Comparison of ENCODE assay signal across 8 cellular contexts in genomic region chr2:240604291-240604938, GRCh38. TPM values are rescaled to one million over a fixed set of nuclear protein-coding genes. Genes with fewer than 3 reads are reported as not detected.
A peak's percentile ranks its signal among the peaks of the same experiment; 100 is the strongest.
DNase-seq lines count a peak whose midpoint lies in the region; ATAC-seq and TF ChIP-seq lines count a peak whose summit lies in the region.

No MANE protein-coding gene starts in this region.

- H3K23me2 ChIP-seq in H9 (ENCODE audit: insufficient read length, low read depth, low read length, poor library complexity, severe bottlenecking): no peaks in the 10 kb centered on the region

- DNase-seq in Ammon's horn (ENCODE audit: low spot score): peak; percentile 91
- DNase-seq in H9: peak; percentile 77
- peak; percentile 62 for DNase-seq in SKM-1 treated with dmso at 0.1 percent for 144 hours (lab: John Stamatoyannopoulos, UW; ENCODE audit: unreplicated experiment)
- DNase-seq in fibroblast of villous mesenchyme (ENCODE audit: low read depth): peak; percentile 61
- DNase-seq in natural killer cell treated with Interleukin-12 subunit alpha and Interleukin-12 subunit beta and Interleukin-15 and Interleukin-18, amount 100 ng/mL, for 72 hours (ENCODE audit: low spot score): no peak
- no peak for DNase-seq in stimulated activated CD4-positive, alpha-beta T cell treated with anti-CD3 and anti-CD28 coated beads, Interleukin-4, amount 100 ng/mL, for 24 hours
- DNase-seq in cerebellar nuclear complex (lab: John Stamatoyannopoulos, UW): no peak

- H2AK5ac ChIP-seq in H9 (ENCODE audit: insufficient read length, low read length): no peak overlapping the region

- no peaks in the 10 kb centered on the region for H3K9me3 Mint-ChIP-seq in H9
- no peaks in the 10 kb centered on the region for H3K9me3 Mint-ChIP-seq in natural killer cell treated with Interleukin-12 subunit alpha and Interleukin-12 subunit beta and Interleukin-15 and Interleukin-18, amount 100 ng/mL, for 72 hours

- WGBS in H9 (ENCODE audit: extremely low coverage, insufficient read length, low lambda C conversion rate): no CpG with 5 or more reads among the region's 11 CpGs

- H2AFZ ChIP-seq in H9 (ENCODE audit: low read length): no peak overlapping the region

- H3K27me3 Mint-ChIP-seq in H9 (ENCODE audit: low read depth): peaks cover 13% of the 10 kb centered on the region
- no peaks in the 10 kb centered on the region for H3K27me3 Mint-ChIP-seq in natural killer cell treated with Interleukin-12 subunit alpha and Interleukin-12 subunit beta and Interleukin-15 and Interleukin-18, amount 100 ng/mL, for 72 hours

- no peaks in the 10 kb centered on the region for H3K79me2 ChIP-seq in H9 (ENCODE audit: insufficient read depth, low read length)

- H3K27me3 ChIP-seq in H9 (ENCODE audit: insufficient read depth, low read length): no peaks in the 10 kb centered on the region

- no peak overlapping the region for H3K27ac ChIP-seq in H9 (ENCODE audit: insufficient read length, low read depth, low read length)

- H3K4me3 ChIP-seq in fibroblast of villous mesenchyme (ENCODE audit: low read depth, low read length): no peak overlapping the region

- H4K91ac ChIP-seq in H9 (ENCODE audit: insufficient read length, low read depth, low read length): no peak overlapping the region

- no peak overlapping the region for H2BK15ac ChIP-seq in H9 (ENCODE audit: low read depth, low read length)

- no peak overlapping the region for H2BK20ac ChIP-seq in H9 (ENCODE audit: low read depth, low read length, poor library complexity, severe bottlenecking)

- H3K14ac ChIP-seq in H9 (ENCODE audit: insufficient read depth, low read length): no peak overlapping the region

- no peak overlapping the region for H2BK5ac ChIP-seq in H9 (ENCODE audit: insufficient read length, low read length)

- H3K18ac ChIP-seq in H9 (ENCODE audit: insufficient read length, low read depth, low read length): no peak overlapping the region

- H3T11ph ChIP-seq in H9 (ENCODE audit: low read length): no peak overlapping the region

- H3K9ac ChIP-seq in H9 (ENCODE audit: extremely low read depth, insufficient read length, low read length): no peak overlapping the region

- no peak overlapping the region for H4K5ac ChIP-seq in H9 (ENCODE audit: insufficient read length, low read depth, low read length)

- no peaks in the 10 kb centered on the region; a peak in 1 of 4 replicates for H3K4me1 Mint-ChIP-seq in H9
- H3K4me1 Mint-ChIP-seq in natural killer cell treated with Interleukin-12 subunit alpha and Interleukin-12 subunit beta and Interleukin-15 and Interleukin-18, amount 100 ng/mL, for 72 hours (ENCODE audit: low read depth in 2 of 2): peaks cover 0 to 7% of the 10 kb centered on the region in 2 donors

- H2BK120ac ChIP-seq in H9 (ENCODE audit: low read depth, low read length, poor library complexity, severe bottlenecking): no peak overlapping the region

- no peak overlapping the region; a peak in 1 of 7 replicates for H3K27ac Mint-ChIP-seq in H9
- H3K27ac Mint-ChIP-seq in natural killer cell treated with Interleukin-12 subunit alpha and Interleukin-12 subunit beta and Interleukin-15 and Interleukin-18, amount 100 ng/mL, for 72 hours: peak overlapping the region in 1 of 2 donors; percentile 76

- peaks cover 0 to 7% (median 0%) of the 10 kb centered on the region in 3 experiments; a peak in 2 of 7 replicates for H3K36me3 Mint-ChIP-seq in H9 (ENCODE audit: insufficient read depth in 1 of 3, low read depth in 3 of 3)
- H3K36me3 Mint-ChIP-seq in natural killer cell treated with Interleukin-12 subunit alpha and Interleukin-12 subunit beta and Interleukin-15 and Interleukin-18, amount 100 ng/mL, for 72 hours: no peaks in the 10 kb centered on the region

- H4K20me1 ChIP-seq in H9 (ENCODE audit: control insufficient read depth, insufficient read depth, insufficient read length): no peaks in the 10 kb centered on the region

- H3K4me3 Mint-ChIP-seq in H9: no peak overlapping the region
- H3K4me3 Mint-ChIP-seq in natural killer cell treated with Interleukin-12 subunit alpha and Interleukin-12 subunit beta and Interleukin-15 and Interleukin-18, amount 100 ng/mL, for 72 hours: no peak overlapping the region

- H3K4me2 ChIP-seq in H9 (ENCODE audit: insufficient read depth, insufficient read length, low read length): no peak overlapping the region

- H3K56ac ChIP-seq in H9 (ENCODE audit: insufficient read length, low read depth, low read length): no peak overlapping the region

- no peaks in the 10 kb centered on the region for H3K4me1 ChIP-seq in H9 (ENCODE audit: insufficient read depth, low read length)

- TF ChIP-seq CTCF in H9 (conservative IDR thresholded peaks at IDR 0.05) (peak; percentile 76), fibroblast of villous mesenchyme (IDR thresholded peaks at IDR 0.05; ENCODE audit: insufficient read depth, low read depth, low read length) (peak; percentile 64)

- H4K8ac ChIP-seq in H9 (replicated peaks; ENCODE audit: insufficient read length, low read depth, low read length): no peak overlapping the region

- no peak overlapping the region for H3K4ac ChIP-seq in H9 (ENCODE audit: low read depth, low read length)

- H2BK12ac ChIP-seq in H9 (ENCODE audit: insufficient read length, low read depth, low read length): no peak overlapping the region

- H3K79me1 ChIP-seq in H9 (ENCODE audit: insufficient read depth, low read depth, low read length, poor library complexity, severe bottlenecking): no peaks in the 10 kb centered on the region

- H3K9me3 ChIP-seq in H9 (ENCODE audit: control insufficient read depth, low read depth, low read length): no peaks in the 10 kb centered on the region

- no peak overlapping the region for H3K23ac ChIP-seq in H9 (ENCODE audit: insufficient read length, low read depth, low read length)

- peak; percentile 31 to 71 for ATAC-seq in natural killer cell treated with Interleukin-12 subunit alpha and Interleukin-12 subunit beta and Interleukin-15 and Interleukin-18, amount 100 ng/mL, for 72 hours
- no peak for ATAC-seq in HG03108 (IDR thresholded peaks at IDR 0.05; ENCODE audit: unreplicated experiment)

RNA-seq across cellular contexts. Expression of gene CAPN10, which starts 17.9 kb away (rescaled TPM):
- total RNA-seq in H9 (2021): 45.0 and 47.4 TPM in 2 replicates
- 20.3 and 22.5 TPM in 2 replicates for total RNA-seq in fibroblast of villous mesenchyme
- 10 to 100 TPM; 50.4 to 73.9 TPM for total RNA-seq in natural killer cell treated with Interleukin-12 subunit alpha and Interleukin-12 subunit beta and Interleukin-15 and Interleukin-18, amount 100 ng/mL, for 72 hours

RNA-seq across cellular contexts. Expression of gene GPR35, which starts 20.9 kb away (rescaled TPM):
- total RNA-seq in H9 (2021) (0.66 and 1.4 TPM in 2 replicates), fibroblast of villous mesenchyme (0.32 and 0.43 TPM in 2 replicates)
- total RNA-seq in natural killer cell treated with Interleukin-12 subunit alpha and Interleukin-12 subunit beta and Interleukin-15 and Interleukin-18, amount 100 ng/mL, for 72 hours: 1 to 10 TPM; 5.9 to 7.6 TPM

RNA-seq across cellular contexts. Expression of gene RNPEPL1, which starts 36.1 kb away (rescaled TPM):
- total RNA-seq in H9 (2021) (22.5 and 24.7 TPM in 2 replicates), fibroblast of villous mesenchyme (9.5 and 15.5 TPM in 2 replicates)
- 10 to 100 TPM; 60.9 to 67.6 TPM for total RNA-seq in natural killer cell treated with Interleukin-12 subunit alpha and Interleukin-12 subunit beta and Interleukin-15 and Interleukin-18, amount 100 ng/mL, for 72 hours

RNA-seq across cellular contexts. Expression of gene DUSP28, which starts 44.3 kb away (rescaled TPM):
- total RNA-seq in H9 (2021) (1.6 and 2.9 TPM in 2 replicates), fibroblast of villous mesenchyme (3.5 and 4.5 TPM in 2 replicates)
- total RNA-seq in natural killer cell treated with Interleukin-12 subunit alpha and Interleukin-12 subunit beta and Interleukin-15 and Interleukin-18, amount 100 ng/mL, for 72 hours: 1 to 10 TPM; 6.1 to 6.3 TPM

RNA-seq across cellular contexts. Expression of gene ANKMY1, which starts 46.6 kb away (rescaled TPM):
- 8.6 and 13.7 TPM in 2 replicates for total RNA-seq in H9 (2021)
- total RNA-seq in fibroblast of villous mesenchyme: 5.2 and 5.8 TPM in 2 replicates
- total RNA-seq in natural killer cell treated with Interleukin-12 subunit alpha and Interleukin-12 subunit beta and Interleukin-15 and Interleukin-18, amount 100 ng/mL, for 72 hours: 10 to 100 TPM; 13.0 to 40.9 TPM

Comparison
In these comparisons a context has a peak if more than half of its experiments do, and no peak if none do; other contexts are left out.
1. DNase-seq: peak in Ammon's horn (single experiment), H9 (single experiment), SKM-1 treated with dmso at 0.1 percent for 144 hours (single experiment) and fibroblast of villous mesenchyme (single experiment); none in natural killer cell treated with Interleukin-12 subunit alpha and Interleukin-12 subunit beta and Interleukin-15 and Interleukin-18, amount 100 ng/mL, for 72 hours (single experiment), stimulated activated CD4-positive, alpha-beta T cell treated with anti-CD3 and anti-CD28 coated beads, Interleukin-4, amount 100 ng/mL, for 24 hours (single experiment) and cerebellar nuclear complex (0 of 2).